Comparison of ENCODE assay signal across 1 cellular context in genomic region chr1:6035719-6036118, GRCh38.
TF ChIP-seq lines count a peak whose summit lies in the region.

No MANE protein-coding gene starts in this region.

TF ChIP-seq in H1, 55 proteins besides CTCF, POLR2A, EP300 and RAD21:
- TF ChIP-seq SP2 (IDR thresholded peaks at IDR 0.05; ENCODE audit: low read length) = no peak
- no peak for TF ChIP-seq POU5F1 (IDR thresholded peaks at IDR 0.05; ENCODE audit: low read depth, low read length)
- no peak for TF ChIP-seq CEBPB (IDR thresholded peaks at IDR 0.05; ENCODE audit: low read depth, low read length)
- TF ChIP-seq JUND (IDR thresholded peaks at IDR 0.05; ENCODE audit: low read length) = no peak
- no peak for TF ChIP-seq SUZ12 (IDR thresholded peaks at IDR 0.05; ENCODE audit: low read length)
- no peak for TF ChIP-seq RBBP5 (IDR thresholded peaks at IDR 0.05; ENCODE audit: borderline replicate concordance, low read depth, low read length)
- no peak for TF ChIP-seq PHF8 (conservative IDR thresholded peaks at IDR 0.05; ENCODE audit: low read depth, low read length)
- no peak for TF ChIP-seq KDM1A (IDR thresholded peaks at IDR 0.05; ENCODE audit: borderline replicate concordance, low read length)
- TF ChIP-seq TEAD4 (IDR thresholded peaks at IDR 0.05; ENCODE audit: low read depth, low read length) = no peak
- TF ChIP-seq NRF1 (IDR thresholded peaks at IDR 0.05; ENCODE audit: low read depth, low read length) = no peak
- no peak for TF ChIP-seq MAX (IDR thresholded peaks at IDR 0.05)
- TF ChIP-seq SP1 (IDR thresholded peaks at IDR 0.05; ENCODE audit: low read depth, low read length) = no peak
- TF ChIP-seq NANOG (IDR thresholded peaks at IDR 0.05; ENCODE audit: insufficient read depth, low read depth, low read length, poor library complexity, severe bottlenecking) = no peak
